ENCODE assay signal across 16 cellular contexts in genomic region chr4:163592207-163592606, GRCh38.
A peak's percentile ranks its signal among the peaks of the same experiment; 100 is the strongest.
DNase-seq lines count a peak whose midpoint lies in the region; ATAC-seq, FAIRE-seq and TF ChIP-seq lines count a peak whose summit lies in the region.
"Had no signal": no experiment of that assay in that cellular context is flagged by ENCODE, and none has a peak within 500 bp of the region (broad histone marks: within the 10 kb centered on the region; RNA-seq: fewer than 3 reads in every experiment).

No MANE protein-coding gene starts in this region.

- ATAC-seq in lower lobe of right lung (no peak), HG02973 (IDR thresholded peaks at IDR 0.05; ENCODE audit: unreplicated experiment) (no peak)
- ATAC-seq: PC-3, SK-N-SH treated with all-trans-retinoic acid at 6 μM for 48 hours had no signal

- no peak overlapping the region for H3K4me3 ChIP-seq in lower lobe of right lung

- peaks cover 71% of the 10 kb centered on the region for H3K4me1 Mint-ChIP-seq in CD14-positive monocyte
- H3K4me1 Mint-ChIP-seq: natural killer cell had no signal

- H3K9me3 Mint-ChIP-seq in CD14-positive monocyte, result peaks cover 2 to 5% (median 5%) of the 10 kb centered on the region in 7 donors

- H3K27ac Mint-ChIP-seq in CD14-positive monocyte, result peak overlapping the region; percentile 81 to 97 (median 88)
- H3K27ac Mint-ChIP-seq: natural killer cell had no signal

- TF ChIP-seq CTCF in CD14-positive monocyte (IDR thresholded peaks at IDR 0.05), result no peak
- no peak for TF ChIP-seq CTCF in lower lobe of right lung (IDR thresholded peaks at IDR 0.05)

- H3K4me1 ChIP-seq in lower lobe of right lung, result no peaks in the 10 kb centered on the region

- H3K4me3 Mint-ChIP-seq in CD14-positive monocyte, result peak overlapping the region in 1 of 2 donors; percentile 69
- H3K4me3 Mint-ChIP-seq: natural killer cell had no signal

- H3K36me3 ChIP-seq in lower lobe of right lung, result no peaks in the 10 kb centered on the region

- peak overlapping the region; percentile 8 for H3K27ac ChIP-seq in lower lobe of right lung

- no peak for DNase-seq in CD14-positive monocyte (ENCODE audit: low spot score)
- DNase-seq in GM19239 (ENCODE audit: insufficient read length, low spot score), result no peak
- DNase-seq in NCI-H82 treated with DMSO at 0.1 percent for 48 hours (lab: John Stamatoyannopoulos, UW; ENCODE audit: unreplicated experiment), result peak; percentile 1
- DNase-seq in lower lobe of right lung, result no peak
- no peak for DNase-seq in H54 (ENCODE audit: insufficient read length, low spot score)
- no peak for DNase-seq in H4 (ENCODE audit: low spot score)
- no peak for DNase-seq in SIG-M5 treated with dmso at 0.1 percent for 504 hours (lab: John Stamatoyannopoulos, UW; ENCODE audit: unreplicated experiment)
- DNase-seq: DMS79 treated with DMSO at 0.1 percent for 48 hours, natural killer cell, NCI-H2227 treated with DMSO at 0.1 percent for 48 hours, PC-3 had no signal

- FAIRE-seq in GM19239 (lab: Jason Lieb, UNC), result peak; percentile 86
- FAIRE-seq in H54 (lab: Jason Lieb, UNC), result no peak
- FAIRE-seq: colon, frontal cortex, H1 had no signal

- no peak for TF ChIP-seq POLR2A in H54 (IDR thresholded peaks at IDR 0.05; ENCODE audit: low read depth, low read length)

- H3K27me3 Mint-ChIP-seq in CD14-positive monocyte (ENCODE audit: low read depth in 3 of 3), result peaks cover 0 to 1% (median 0%) of the 10 kb centered on the region in 3 donors

- peaks cover 24 to 48% of the 10 kb centered on the region in 2 donors for H3K36me3 Mint-ChIP-seq in CD14-positive monocyte
- H3K36me3 Mint-ChIP-seq: natural killer cell had no signal

- no peaks in the 10 kb centered on the region for H3K27me3 ChIP-seq in lower lobe of right lung (ENCODE audit: low read depth)

- H3K9me3 ChIP-seq in lower lobe of right lung, result no peaks in the 10 kb centered on the region

- intact Hi-C loops in CD14-positive monocyte (cut with micrococcal nuclease) (loop anchor here in 1 of 2 donors (5.0 kb wide), 1 partner anchor 35 kb away; no protein-coding TSS in a partner anchor), lower lobe of right lung (cut with DNase I) (no loop called here)
